ENCODE assay signal across 22 cellular contexts in genomic region chr16:7443108-7443507, GRCh38.
DNase-seq lines count a peak whose midpoint lies in the region; ATAC-seq, FAIRE-seq and TF ChIP-seq lines count a peak whose summit lies in the region.
"Had no signal": no experiment of that assay in that cellular context is flagged by ENCODE, and none has a peak within 500 bp of the region (broad histone marks: within the 10 kb centered on the region; RNA-seq: fewer than 3 reads in every experiment).

No MANE protein-coding gene starts in this region.

- peak overlapping the region in 2 of 3 experiments; percentile 55 to 76 for H3K27ac Mint-ChIP-seq in nephron
- H3K27ac Mint-ChIP-seq: CD14-positive monocyte; CD4-positive, alpha-beta memory T cell; HFFc6; IgD-negative memory B cell had no signal

- H2AFZ ChIP-seq in H1 (ENCODE audit: low read length) = no peak overlapping the region
- H2AFZ ChIP-seq: GM23338 had no signal

- H3K4me1 Mint-ChIP-seq in nephron = peaks cover 42% of the 10 kb centered on the region
- H3K4me1 Mint-ChIP-seq: CD14-positive monocyte; CD4-positive, alpha-beta memory T cell; IgD-negative memory B cell had no signal

- H3K36me3 Mint-ChIP-seq in nephron (ENCODE audit: low read depth) = no peaks in the 10 kb centered on the region
- H3K36me3 Mint-ChIP-seq: CD14-positive monocyte; CD4-positive, alpha-beta memory T cell; IgD-negative memory B cell had no signal

- POLR2A ChIA-PET in H1 (lab: Charles Lee; ENCODE audit: partially characterized antibody) = no interaction called here

- in situ Hi-C loops in gastrocnemius medialis (cut with MboI; ENCODE audit: low sequenced_read_pairs in 4 of 4) = no loop called here

- H4K91ac ChIP-seq in H1 (replicated peaks; ENCODE audit: insufficient read length, low read length) = no peak overlapping the region

- no peak for ATAC-seq in gastrocnemius medialis
- no peak for ATAC-seq in HG02798 (IDR thresholded peaks at IDR 0.05; ENCODE audit: poor library complexity, unreplicated experiment)
- ATAC-seq in HG02852 (IDR thresholded peaks at IDR 0.05; ENCODE audit: unreplicated experiment) = no peak
- ATAC-seq: GM23338, HCT116 had no signal

- peaks cover 4% of the 10 kb centered on the region for H3K9me3 Mint-ChIP-seq in nephron

- H3K9ac ChIP-seq in H1 (replicated peaks in 1 of 4; ENCODE audit: extremely low read depth in 1 of 4, low read depth in 3 of 4, low read length in 3 of 4) = no peak overlapping the region
- H3K9ac ChIP-seq: BLaER1 had no signal

- H2BK12ac ChIP-seq in H1 (ENCODE audit: low read depth, low read length) = no peak overlapping the region

- no peaks in the 10 kb centered on the region for H3K27me3 Mint-ChIP-seq in nephron (ENCODE audit: low read depth)
- H3K27me3 Mint-ChIP-seq: CD4-positive, alpha-beta memory T cell; IgD-negative memory B cell had no signal

- TF ChIP-seq POLR2A in H1 (IDR thresholded peaks at IDR 0.05; ENCODE audit: control extremely low read depth in 1 of 2, low read depth in 2 of 2, low read length in 2 of 2) = no peak
- no peak for TF ChIP-seq POLR2A in gastrocnemius medialis (IDR thresholded peaks at IDR 0.05)

- H3K14ac ChIP-seq in H1 (ENCODE audit: insufficient read length) = no peak overlapping the region

- H3K9me3 ChIP-seq in H1 (ENCODE audit: insufficient read depth in 2 of 2, low read depth in 1 of 2, low read length in 1 of 2) = no peaks in the 10 kb centered on the region
- H3K9me3 ChIP-seq in gastrocnemius medialis = no peaks in the 10 kb centered on the region
- H3K9me3 ChIP-seq: BLaER1 had no signal

- H2BK15ac ChIP-seq in H1 (ENCODE audit: low read length) = no peak overlapping the region

- no peaks in the 10 kb centered on the region for H3K27me3 ChIP-seq in H1 (replicated peaks in 1 of 4; ENCODE audit: control insufficient read depth in 3 of 4, extremely low read depth in 1 of 4, insufficient read depth in 3 of 4, low read length in 3 of 4)
- H3K27me3 ChIP-seq in gastrocnemius medialis = no peaks in the 10 kb centered on the region
- H3K27me3 ChIP-seq: BLaER1 had no signal

- no peak overlapping the region for H3K23ac ChIP-seq in H1 (ENCODE audit: insufficient read length)

- no peaks in the 10 kb centered on the region for H3K23me2 ChIP-seq in H1 (ENCODE audit: low read depth, low read length)

- H3K36me3 ChIP-seq in H1 (ENCODE audit: control insufficient read depth in 2 of 4, insufficient read depth in 4 of 4, low read length in 3 of 4) (no peaks in the 10 kb centered on the region), gastrocnemius medialis (no peaks in the 10 kb centered on the region)
- H3K36me3 ChIP-seq: BLaER1 had no signal

- H3K27ac ChIP-seq in H1 (ENCODE audit: low read depth, low read length) = no peak overlapping the region
- H3K27ac ChIP-seq in gastrocnemius medialis = peak overlapping the region in 3 of 4 donors; percentile 6 to 47 (median 12)
- H3K27ac ChIP-seq: BLaER1, HL-60 had no signal

- H3K56ac ChIP-seq in H1 (replicated peaks; ENCODE audit: insufficient read length, low read depth, low read length) = no peak overlapping the region

- no peak overlapping the region for H2BK120ac ChIP-seq in H1 (replicated peaks; ENCODE audit: low read depth, low read length)

- H3K79me2 ChIP-seq in H1 (ENCODE audit: control insufficient read depth in 1 of 2, insufficient read depth in 2 of 2, low read length in 2 of 2) = no peaks in the 10 kb centered on the region

- intact Hi-C loops in gastrocnemius medialis (cut with DNase I; ENCODE audit: low total_unique reads) = no loop called here

- no peak overlapping the region for H3K4me3 ChIP-seq in H1 (ENCODE audit: extremely low read depth in 1 of 4, insufficient read depth in 2 of 4, low read depth in 3 of 4, low read length in 4 of 4)
- no peak overlapping the region for H3K4me3 ChIP-seq in gastrocnemius medialis
- H3K4me3 ChIP-seq: BLaER1, GM23338 had no signal

- H3K18ac ChIP-seq in H1 (ENCODE audit: extremely low read depth, low read length) = no peak overlapping the region

- no peak overlapping the region for H3K4me3 Mint-ChIP-seq in nephron
- H3K4me3 Mint-ChIP-seq: CD14-positive monocyte; CD4-positive, alpha-beta memory T cell; GM23338; HFFc6; IgD-negative memory B cell had no signal

- CTCF ChIA-PET in H1 (lab: Charles Lee; ENCODE audit: partially characterized antibody) = no interaction called here

- H2BK20ac ChIP-seq in H1 (ENCODE audit: low read length) = no peak overlapping the region

- WGBS in H1 (ENCODE audit: extremely low coverage in 1 of 2, insufficient coverage in 1 of 2, insufficient read length in 1 of 2, insufficient replicate concordance in 2 of 2, low coverage in 1 of 2, low lambda C conversion rate in 2 of 2, missing lambda C conversion rate in 1 of 2), 2 experiments = 81% methylated on average over 5 of the region's 5 CpGs; no CpG with 5 or more reads in 1 of the 2 experiments

- peaks cover 3 to 22% (median 15%) of the 10 kb centered on the region in 4 experiments for H3K4me1 ChIP-seq in H1 (replicated peaks in 1 of 4; ENCODE audit: control insufficient read depth in 3 of 4, insufficient read depth in 4 of 4, low read length in 3 of 4)
- H3K4me1 ChIP-seq in gastrocnemius medialis = peaks cover 46 to 47% of the 10 kb centered on the region in 2 donors
- H3K4me1 ChIP-seq: BLaER1 had no signal

- H2BK5ac ChIP-seq in H1 (ENCODE audit: low read depth, low read length) = no peak overlapping the region

- no peak for TF ChIP-seq EP300 in H1 (IDR thresholded peaks at IDR 0.05; ENCODE audit: borderline replicate concordance in 1 of 2, low read depth in 2 of 2, low read length in 2 of 2)

- no peak for TF ChIP-seq CTCF in H1 (IDR thresholded peaks at IDR 0.05; ENCODE audit: control extremely low read depth in 1 of 3, insufficient read depth in 1 of 3, low read depth in 1 of 3, low read length in 3 of 3)
- no peak for TF ChIP-seq CTCF in nephron (IDR thresholded peaks at IDR 0.05; ENCODE audit: unreplicated experiment in 3 of 3)
- TF ChIP-seq CTCF in gastrocnemius medialis (IDR thresholded peaks at IDR 0.05 in 4 of 5, conservative IDR thresholded peaks at IDR 0.05 in 1 of 5) = no peak

- no peak overlapping the region for H4K5ac ChIP-seq in H1 (ENCODE audit: insufficient read length, low read depth, low read length)

- no peaks in the 10 kb centered on the region for H4K20me1 ChIP-seq in H1 (replicated peaks in 1 of 2; ENCODE audit: control insufficient read depth in 1 of 2, insufficient read depth in 2 of 2, low read length in 2 of 2)
- H4K20me1 ChIP-seq: BLaER1 had no signal

- no peak overlapping the region for H3K4me2 ChIP-seq in H1 (ENCODE audit: insufficient read depth in 1 of 2, low read depth in 2 of 2, low read length in 2 of 2)
- H3K4me2 ChIP-seq: BLaER1, GM23338 had no signal

- H4K8ac ChIP-seq in H1 (ENCODE audit: extremely low read depth, insufficient read depth, low read length) = no peak overlapping the region

- H3K4ac ChIP-seq in H1 (replicated peaks; ENCODE audit: insufficient read length, low read depth, low read length) = no peak overlapping the region

- FAIRE-seq in H1 (lab: Jason Lieb, UNC) = no peak
- FAIRE-seq: GM12892, GM18507 had no signal

- DNase-seq in NCI-H82 (lab: John Stamatoyannopoulos, UW) (peak; percentile 88), H1 (ENCODE audit: low read depth in 1 of 2, low spot score in 2 of 2) (no peak), gastrocnemius medialis (no peak), SHP77 (lab: John Stamatoyannopoulos, UW) (no peak)
- DNase-seq: 8988T; CD4-positive, alpha-beta memory T cell; DMS153; DMS79; GDM1; H7; HFFc6 had no signal

- no peaks in the 10 kb centered on the region for H3K79me1 ChIP-seq in H1 (ENCODE audit: low read depth, low read length)

- TF ChIP-seq RAD21 in H1 (IDR thresholded peaks at IDR 0.05 in 1 of 2, conservative IDR thresholded peaks at IDR 0.05 in 1 of 2; ENCODE audit: low read depth in 2 of 2, low read length in 2 of 2) = no peak

- H2AK5ac ChIP-seq in H1 (ENCODE audit: low read depth, low read length) = no peak overlapping the region

TF ChIP-seq in H1, 55 proteins besides CTCF, POLR2A, EP300 and RAD21:
- TF ChIP-seq TAF1 (IDR thresholded peaks at IDR 0.05; ENCODE audit: low read depth, low read length) (no peak), MAFK (IDR thresholded peaks at IDR 0.05; ENCODE audit: low read depth, low read length) (peak; percentile 24; the same call in 1 of the 2 replicates), RBBP5 (IDR thresholded peaks at IDR 0.05; ENCODE audit: borderline replicate concordance, low read depth, low read length) (no peak), CHD1 (IDR thresholded peaks at IDR 0.05; ENCODE audit: low read depth, low read length) (no peak), SIRT6 (IDR thresholded peaks at IDR 0.05; ENCODE audit: low read length) (no peak)
